Comparison of ENCODE assay signal across 17 cellular contexts in genomic region chr14:63663428-63664142, GRCh38. TPM values are rescaled to one million over a fixed set of nuclear protein-coding genes. Genes with fewer than 3 reads are reported as not detected.
DNase-seq lines count a peak whose midpoint lies in the region; ATAC-seq, FAIRE-seq and TF ChIP-seq lines count a peak whose summit lies in the region.
"Had no signal": no experiment of that assay in that cellular context is flagged by ENCODE, and none has a peak within 500 bp of the region (broad histone marks: within the 10 kb centered on the region; RNA-seq: fewer than 3 reads in every experiment).

No MANE protein-coding gene starts in this region.

- TF ChIP-seq CTCF in choroid plexus epithelial cell (conservative IDR thresholded peaks at IDR 0.05; ENCODE audit: low read depth, low read length): no peak
- no peak for TF ChIP-seq CTCF in natural killer cell (IDR thresholded peaks at IDR 0.05)

- no peaks in the 10 kb centered on the region for H3K27me3 Mint-ChIP-seq in natural killer cell (ENCODE audit: low read depth in 2 of 2)
- H3K27me3 Mint-ChIP-seq: naive thymus-derived CD8-positive, alpha-beta T cell had no signal

- H3K4me1 Mint-ChIP-seq in natural killer cell: no peaks in the 10 kb centered on the region

- ATAC-seq in natural killer cell (peak in 2 of 3 donors; percentile 41 to 54), GM18511 (IDR thresholded peaks at IDR 0.05; ENCODE audit: unreplicated experiment) (no peak)
- ATAC-seq: naive thymus-derived CD8-positive, alpha-beta T cell had no signal

- intact Hi-C loops in natural killer cell (cut with micrococcal nuclease): no loop called here

- H3K36me3 Mint-ChIP-seq in natural killer cell: no peaks in the 10 kb centered on the region

- H3K9me3 Mint-ChIP-seq in natural killer cell: no peaks in the 10 kb centered on the region
- H3K9me3 Mint-ChIP-seq: naive thymus-derived CD8-positive, alpha-beta T cell had no signal

- H3K4me3 Mint-ChIP-seq in natural killer cell: no peak overlapping the region
- H3K4me3 Mint-ChIP-seq: naive thymus-derived CD8-positive, alpha-beta T cell had no signal

- H3K4me3 ChIP-seq in choroid plexus epithelial cell (ENCODE audit: low read depth, low read length): no peak overlapping the region
- H3K4me3 ChIP-seq: coronary artery, esophagus muscularis mucosa, hepatocyte, left ventricle myocardium inferior, vagina had no signal

- DNase-seq in GM18507 (ENCODE audit: extremely low spot score, insufficient read length, low read depth) (no peak), LHCN-M2 (ENCODE audit: low read depth) (peak; percentile 7), choroid plexus epithelial cell (ENCODE audit: low read depth) (peak; percentile 25), natural killer cell (no peak), medulla oblongata (ENCODE audit: extremely low spot score) (no peak), T-helper 1 cell (no peak), HuH-7 (ENCODE audit: low spot score) (no peak)
- DNase-seq: GOT3; left ventricle myocardium inferior; naive thymus-derived CD8-positive, alpha-beta T cell; NCI-H2029; NK-92 treated with Interleukin-12 subunit alpha and Interleukin-12 subunit beta, amount 100 ng/mL, for 24 hours had no signal

- H3K27ac Mint-ChIP-seq in natural killer cell: no peak overlapping the region

- FAIRE-seq in GM18507 (lab: Jason Lieb, UNC): peak; percentile 29

RNA-seq across cellular contexts. Expression of gene WDR89, which starts 21.9 kb away (rescaled TPM):
- total RNA-seq in LHCN-M2 (2014; rRNA removed) (8.3 and 10.9 TPM in 2 replicates), natural killer cell (10 to 100 TPM in 2 of 3 donors, 1 to 10 TPM in 1; 9.6 to 13.4 (median 10.7) TPM)
- polyA plus RNA-seq in LHCN-M2 (2012): 2.7 TPM

Comparison
In these comparisons a context has a peak if more than half of its experiments do, and no peak if none do; other contexts are left out.
1. DNase-seq: peak in LHCN-M2 (single experiment) and choroid plexus epithelial cell (single experiment); none in GM18507 (single experiment), natural killer cell (single experiment), medulla oblongata (single experiment), T-helper 1 cell (0 of 5) and HuH-7 (single experiment).